Comparison of ENCODE assay signal across 21 cellular contexts in the genomic region with DNA sequence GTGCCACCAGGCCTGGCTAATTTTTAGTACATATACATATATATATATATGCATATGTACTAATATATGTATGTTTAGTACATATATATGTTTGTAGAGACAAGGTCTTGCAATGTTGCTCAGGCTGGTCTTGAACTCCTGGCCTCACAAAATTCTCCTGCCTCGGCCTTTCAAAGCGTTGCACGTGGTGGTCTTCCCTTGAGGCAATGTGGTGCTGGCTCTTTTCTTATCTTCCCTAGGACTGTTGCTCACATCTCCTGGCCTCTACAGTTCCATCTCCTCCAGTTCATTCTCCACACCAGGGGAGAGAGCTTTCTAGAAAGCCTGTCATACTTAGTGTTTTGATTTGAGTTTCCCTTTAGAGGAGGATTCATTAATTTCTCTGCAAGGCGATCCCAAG. TPM values are rescaled to one million over a fixed set of nuclear protein-coding genes. Genes with fewer than 3 reads are reported as not detected.
A peak's percentile ranks its signal among the peaks of the same experiment; 100 is the strongest.
DNase-seq lines count a peak whose midpoint lies in the region; ATAC-seq and TF ChIP-seq lines count a peak whose summit lies in the region.
"Had no signal": no experiment of that assay in that cellular context is flagged by ENCODE, and none has a peak within 500 bp of the region (broad histone marks: within the 10 kb centered on the region; RNA-seq: fewer than 3 reads in every experiment).

No MANE protein-coding gene starts in this region.

- no peaks in the 10 kb centered on the region for H3K9me3 Mint-ChIP-seq in T-helper 1 cell treated with Interleukin-12 subunit alpha and Interleukin-12 subunit beta and Interleukin-4 antibody, amounts not matched to agents 30 μg/mL and 1 μg/mL, for 36 hours
- no peaks in the 10 kb centered on the region for H3K9me3 Mint-ChIP-seq in CD8-positive, alpha-beta T cell
- no peaks in the 10 kb centered on the region for H3K9me3 Mint-ChIP-seq in activated T-helper 1 cell treated with anti-CD3 and anti-CD28 coated beads, Interleukin-12 subunit alpha, Interleukin-12 subunit beta, Interleukin-2, Interleukin-4 antibody, amounts not matched to agents 30 ng/mL and 10 ng/mL and 1 ng/mL, durations not matched to agents 14 hours and 24 hours and 36 hours
- no peaks in the 10 kb centered on the region for H3K9me3 Mint-ChIP-seq in naive thymus-derived CD8-positive, alpha-beta T cell
- H3K9me3 Mint-ChIP-seq: endodermal cell; stimulated activated naive B cell treated with anti-CD40 and anti-IgM and Interleukin-4, amounts not matched to agents 10 μg/mL and 1 μg/mL and 100 μg/mL, for 72 hours had no signal

- peaks cover 9% of the 10 kb centered on the region for H3K36me3 Mint-ChIP-seq in T-helper 1 cell treated with Interleukin-12 subunit alpha and Interleukin-12 subunit beta and Interleukin-4 antibody, amounts not matched to agents 30 μg/mL and 1 μg/mL, for 36 hours (ENCODE audit: low read depth)
- no peaks in the 10 kb centered on the region for H3K36me3 Mint-ChIP-seq in CD8-positive, alpha-beta T cell
- peaks cover 3% of the 10 kb centered on the region for H3K36me3 Mint-ChIP-seq in activated T-helper 1 cell treated with anti-CD3 and anti-CD28 coated beads, Interleukin-12 subunit alpha, Interleukin-12 subunit beta, Interleukin-2, Interleukin-4 antibody, amounts not matched to agents 30 ng/mL and 10 ng/mL and 1 ng/mL, durations not matched to agents 14 hours and 24 hours and 36 hours (ENCODE audit: low read depth)
- H3K36me3 Mint-ChIP-seq in naive thymus-derived CD8-positive, alpha-beta T cell, result no peaks in the 10 kb centered on the region
- H3K36me3 Mint-ChIP-seq: stimulated activated naive B cell treated with anti-CD40 and anti-IgM and Interleukin-4, amounts not matched to agents 10 μg/mL and 1 μg/mL and 100 μg/mL, for 72 hours; WTC11 had no signal

- H3K36me3 ChIP-seq in CD8-positive, alpha-beta T cell (ENCODE audit: insufficient read depth, low read length), result no peaks in the 10 kb centered on the region
- H3K36me3 ChIP-seq: right atrium auricular region, transverse colon had no signal

- no peak for ATAC-seq in CD8-positive, alpha-beta T cell
- ATAC-seq in naive thymus-derived CD8-positive, alpha-beta T cell, result no peak
- ATAC-seq in GM18511 (IDR thresholded peaks at IDR 0.05; ENCODE audit: unreplicated experiment) (no peak), GM21423 (IDR thresholded peaks at IDR 0.05; ENCODE audit: unreplicated experiment) (no peak)
- ATAC-seq: WTC11 had no signal

- no peak for TF ChIP-seq CTCF in CD8-positive, alpha-beta T cell (IDR thresholded peaks at IDR 0.05)
- no peak for TF ChIP-seq CTCF in GM20000 (IDR thresholded peaks at IDR 0.05; ENCODE audit: extremely low read depth, missing control alignments)

- no peak for DNase-seq in T-helper 1 cell
- no peak for DNase-seq in CD8-positive, alpha-beta T cell
- no peak for DNase-seq in activated T-helper 1 cell treated with anti-CD3 and anti-CD28 coated beads, Interleukin-12 subunit alpha, Interleukin-12 subunit beta, Interleukin-2, Interleukin-4 antibody, amounts not matched to agents 30 ng/mL and 10 ng/mL and 1 ng/mL, durations not matched to agents 14 hours and 24 hours and 36 hours (ENCODE audit: low spot score)
- no peak for DNase-seq in naive thymus-derived CD8-positive, alpha-beta T cell
- no peak for DNase-seq in GM20000 (ENCODE audit: low spot score)
- DNase-seq: AML-193; endodermal cell; H7; NCI-H1436 treated with DMSO at 0.1 percent for 48 hours; NCI-H2171 treated with DMSO at 0.1 percent for 48 hours; NCI-H774; SHP77 treated with DMSO at 0.1 percent for 48 hours; stimulated activated naive B cell treated with anti-CD40 and anti-IgM and Interleukin-4, amounts not matched to agents 10 μg/mL and 1 μg/mL and 100 μg/mL, for 72 hours had no signal

- H3K27ac ChIP-seq in CD8-positive, alpha-beta T cell (ENCODE audit: low read depth, low read length), result no peak overlapping the region
- H3K27ac ChIP-seq: 22Rv1 had no signal

- peaks cover 54% of the 10 kb centered on the region for H3K4me1 Mint-ChIP-seq in T-helper 1 cell treated with Interleukin-12 subunit alpha and Interleukin-12 subunit beta and Interleukin-4 antibody, amounts not matched to agents 30 μg/mL and 1 μg/mL, for 36 hours (ENCODE audit: low read depth)
- peaks cover 60% of the 10 kb centered on the region for H3K4me1 Mint-ChIP-seq in CD8-positive, alpha-beta T cell (ENCODE audit: low read depth)
- peaks cover 57% of the 10 kb centered on the region for H3K4me1 Mint-ChIP-seq in activated T-helper 1 cell treated with anti-CD3 and anti-CD28 coated beads, Interleukin-12 subunit alpha, Interleukin-12 subunit beta, Interleukin-2, Interleukin-4 antibody, amounts not matched to agents 30 ng/mL and 10 ng/mL and 1 ng/mL, durations not matched to agents 14 hours and 24 hours and 36 hours (ENCODE audit: low read depth)
- H3K4me1 Mint-ChIP-seq in naive thymus-derived CD8-positive, alpha-beta T cell, result peaks cover 34 to 69% (median 45%) of the 10 kb centered on the region in 4 donors

- POLR2A ChIA-PET in CD8-positive, alpha-beta T cell (lab: Charles Lee), result interaction anchor here (1.0 to 2.2 kb wide), 8 partner anchors 10 to 74 kb away, joined by 3 to 19 read pairs (median 3); partner anchors contain the start of gene TGFBR1
- POLR2A ChIA-PET in naive thymus-derived CD8-positive, alpha-beta T cell (lab: Charles Lee), result interaction anchor here (0.5 to 3.1 kb wide), 10 partner anchors 14 to 819 kb away, joined by 3 to 26 read pairs (median 4); partner anchors contain the start of genes ALG2 and SEC61B

- H3K27ac Mint-ChIP-seq in T-helper 1 cell treated with Interleukin-12 subunit alpha and Interleukin-12 subunit beta and Interleukin-4 antibody, amounts not matched to agents 30 μg/mL and 1 μg/mL, for 36 hours, result peak overlapping the region; percentile 92
- H3K27ac Mint-ChIP-seq in CD8-positive, alpha-beta T cell, result peak overlapping the region; percentile 84
- H3K27ac Mint-ChIP-seq in activated T-helper 1 cell treated with anti-CD3 and anti-CD28 coated beads, Interleukin-12 subunit alpha, Interleukin-12 subunit beta, Interleukin-2, Interleukin-4 antibody, amounts not matched to agents 30 ng/mL and 10 ng/mL and 1 ng/mL, durations not matched to agents 14 hours and 24 hours and 36 hours, result peak overlapping the region; percentile 69
- H3K27ac Mint-ChIP-seq in naive thymus-derived CD8-positive, alpha-beta T cell, result peak overlapping the region in 7 of 10 donors; percentile 30 to 85 (median 80)
- H3K27ac Mint-ChIP-seq: endodermal cell, WTC11 had no signal

- H3K4me3 Mint-ChIP-seq in T-helper 1 cell treated with Interleukin-12 subunit alpha and Interleukin-12 subunit beta and Interleukin-4 antibody, amounts not matched to agents 30 μg/mL and 1 μg/mL, for 36 hours, result peak overlapping the region; percentile 43
- H3K4me3 Mint-ChIP-seq in CD8-positive, alpha-beta T cell, result no peak overlapping the region
- no peak overlapping the region for H3K4me3 Mint-ChIP-seq in activated T-helper 1 cell treated with anti-CD3 and anti-CD28 coated beads, Interleukin-12 subunit alpha, Interleukin-12 subunit beta, Interleukin-2, Interleukin-4 antibody, amounts not matched to agents 30 ng/mL and 10 ng/mL and 1 ng/mL, durations not matched to agents 14 hours and 24 hours and 36 hours
- H3K4me3 Mint-ChIP-seq in naive thymus-derived CD8-positive, alpha-beta T cell, result peak overlapping the region in 6 of 10 donors; percentile 1 to 73 (median 10)
- H3K4me3 Mint-ChIP-seq: endodermal cell, WTC11 had no signal

- CTCF ChIA-PET in CD8-positive, alpha-beta T cell (lab: Charles Lee), result interaction anchor here (1.4 to 2.8 kb wide), 2 partner anchors 17 to 65 kb away, joined by 3 to 14 read pairs; no protein-coding TSS in a partner anchor

- intact Hi-C loops in CD8-positive, alpha-beta T cell (cut with DNase I, micrococcal nuclease), result loop anchor here (1.0 to 5.0 kb wide), 4 partner anchors 17 to 34 kb away; no protein-coding TSS in a partner anchor
- intact Hi-C loops in activated T-helper 1 cell treated with anti-CD3 and anti-CD28 coated beads, Interleukin-12 subunit alpha, Interleukin-12 subunit beta, Interleukin-2, Interleukin-4 antibody, amounts not matched to agents 30 ng/mL and 10 ng/mL and 1 ng/mL, durations not matched to agents 14 hours and 24 hours and 36 hours (cut with micrococcal nuclease), result no loop called here

- peaks cover 23% of the 10 kb centered on the region for H3K4me1 ChIP-seq in CD8-positive, alpha-beta T cell (ENCODE audit: insufficient read depth, low read length)

- H3K27me3 Mint-ChIP-seq in T-helper 1 cell treated with Interleukin-12 subunit alpha and Interleukin-12 subunit beta and Interleukin-4 antibody, amounts not matched to agents 30 μg/mL and 1 μg/mL, for 36 hours (ENCODE audit: low read depth), result peaks cover 3% of the 10 kb centered on the region
- H3K27me3 Mint-ChIP-seq in CD8-positive, alpha-beta T cell (ENCODE audit: low read depth), result no peaks in the 10 kb centered on the region
- H3K27me3 Mint-ChIP-seq in activated T-helper 1 cell treated with anti-CD3 and anti-CD28 coated beads, Interleukin-12 subunit alpha, Interleukin-12 subunit beta, Interleukin-2, Interleukin-4 antibody, amounts not matched to agents 30 ng/mL and 10 ng/mL and 1 ng/mL, durations not matched to agents 14 hours and 24 hours and 36 hours (ENCODE audit: insufficient read depth), result no peaks in the 10 kb centered on the region
- H3K27me3 Mint-ChIP-seq in naive thymus-derived CD8-positive, alpha-beta T cell, result no peaks in the 10 kb centered on the region
- H3K27me3 Mint-ChIP-seq: stimulated activated naive B cell treated with anti-CD40 and anti-IgM and Interleukin-4, amounts not matched to agents 10 μg/mL and 1 μg/mL and 100 μg/mL, for 72 hours had no signal

- H3K4me3 ChIP-seq in CD8-positive, alpha-beta T cell (ENCODE audit: low read depth, low read length), result no peak overlapping the region
- H3K4me3 ChIP-seq: heart left ventricle, right atrium auricular region, transverse colon had no signal

- H3K9me3 ChIP-seq in CD8-positive, alpha-beta T cell (ENCODE audit: low read length), result no peaks in the 10 kb centered on the region
- H3K9me3 ChIP-seq: heart left ventricle, right atrium auricular region, transverse colon had no signal

- H3K27me3 ChIP-seq in CD8-positive, alpha-beta T cell (ENCODE audit: insufficient read depth, low read length), result no peaks in the 10 kb centered on the region
- H3K27me3 ChIP-seq: heart left ventricle, right atrium auricular region, transverse colon had no signal

RNA-seq across cellular contexts. Expression of gene TGFBR1, which starts 28.9 kb away (rescaled TPM):
- total RNA-seq in CD8-positive, alpha-beta T cell, result 10 to 100 TPM; 24.2 to 25.8 TPM
- total RNA-seq in activated T-helper 1 cell treated with anti-CD3 and anti-CD28 coated beads, Interleukin-12 subunit alpha, Interleukin-12 subunit beta, Interleukin-2, Interleukin-4 antibody, amounts not matched to agents 30 ng/mL and 10 ng/mL and 1 ng/mL, durations not matched to agents 14 hours and 24 hours and 36 hours, result 38.5 and 42.6 TPM in 2 replicates
- total RNA-seq in naive thymus-derived CD8-positive, alpha-beta T cell, result 10 to 100 TPM; 43.6 to 45.3 TPM
- 10 to 100 TPM; 19.2 to 23.6 (median 22.3) TPM for polyA plus RNA-seq in naive thymus-derived CD8-positive, alpha-beta T cell

Comparison
In these comparisons a context has a peak if more than half of its experiments do, and no peak if none do; other contexts are left out.
1. H3K4me3 Mint-ChIP-seq: peak in T-helper 1 cell treated with Interleukin-12 subunit alpha and Interleukin-12 subunit beta and Interleukin-4 antibody, amounts not matched to agents 30 μg/mL and 1 μg/mL, for 36 hours (single experiment) and naive thymus-derived CD8-positive, alpha-beta T cell (6 of 10); none in CD8-positive, alpha-beta T cell (single experiment) and activated T-helper 1 cell treated with anti-CD3 and anti-CD28 coated beads, Interleukin-12 subunit alpha, Interleukin-12 subunit beta, Interleukin-2, Interleukin-4 antibody, amounts not matched to agents 30 ng/mL and 10 ng/mL and 1 ng/mL, durations not matched to agents 14 hours and 24 hours and 36 hours (single experiment).
2. Peak in every context shown above with its lines, with median percentiles within 50 percentile points of each other: H3K27ac Mint-ChIP-seq.